Comparison of ENCODE assay signal across 24 cellular contexts in the genomic region with DNA sequence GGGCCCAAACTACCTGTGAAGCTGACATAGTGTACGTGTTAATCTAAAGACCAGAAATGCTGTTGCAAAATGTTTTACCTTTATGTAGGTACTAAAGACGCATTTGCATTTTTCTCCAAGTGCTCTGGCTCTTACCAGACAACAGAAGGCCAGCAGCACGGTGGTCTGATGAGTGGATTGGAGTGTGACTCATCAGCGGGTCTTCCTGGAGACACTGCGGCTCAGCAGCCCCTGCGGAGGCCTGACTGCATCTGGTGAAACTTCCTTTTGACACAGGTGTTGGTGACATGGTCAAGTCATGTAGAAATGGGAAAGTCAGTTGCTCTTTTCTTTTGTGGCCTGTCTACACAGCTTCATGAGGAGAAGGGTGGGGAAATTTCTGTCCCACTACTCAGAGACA.
"Had no signal": no experiment of that assay in that cellular context is flagged by ENCODE, and none has a peak within 500 bp of the region (broad histone marks: within the 10 kb centered on the region; RNA-seq: fewer than 3 reads in every experiment).

No MANE protein-coding gene starts in this region.

- H3K4me3 ChIP-seq: cardiac muscle cell, coronary artery, dorsolateral prefrontal cortex, left ventricle myocardium inferior, lung, spleen, suprapubic skin, tibial nerve had no signal

- DNase-seq: activated CD4-positive, alpha-beta memory T cell treated with anti-CD3 and anti-CD28 coated beads, Interleukin-2, amount 10 ng/mL, durations not matched to agents 7 days and 5 days; activated CD4-positive, alpha-beta T cell treated with anti-CD3 and anti-CD28 coated beads, Interleukin-2, amount 10 ng/mL, durations not matched to agents 24 days and 14 days; activated CD4-positive, CD25-positive, alpha-beta regulatory T cell treated with anti-CD3 and anti-CD28 coated beads, Interleukin-2, amount 50 U/mL, for 72 hours; activated gamma-delta T cell treated with Interleukin-2 at 50 U/mL for 16 hours; activated naive CD4-positive, alpha-beta T cell treated with anti-CD3 and anti-CD28 coated beads, Interleukin-2, amount 50 U/mL, for 16 hours; activated T-cell treated with anti-CD3 and anti-CD28 coated beads, Interleukin-2, amount 50 U/mL, for 4 hours; amniotic stem cell; cerebellar nuclear complex; dorsolateral prefrontal cortex; effector memory CD4-positive, alpha-beta T cell; left ventricle myocardium inferior; posterior cingulate gyrus; right cardiac atrium; spleen; stimulated activated naive CD4-positive, alpha-beta T cell; T1000 had no signal

- ATAC-seq: activated T-cell treated with anti-CD3 and anti-CD28 coated beads, Interleukin-2, amount 50 U/mL, for 4 hours; activated T-helper 17 cell treated with anti-CD3 and anti-CD28 coated beads, Interleukin-2, amount 50 U/mL, for 72 hours; right cardiac atrium had no signal

- H3K27me3 ChIP-seq: cardiac muscle cell, spleen, suprapubic skin, tibial nerve had no signal

- H3K9me3 ChIP-seq: spleen, suprapubic skin, tibial nerve had no signal

- H3K4me1 ChIP-seq: left ventricle myocardium inferior, spleen, suprapubic skin, tibial nerve had no signal

- FAIRE-seq: frontal cortex, islet of Langerhans had no signal

- H3K27ac ChIP-seq: cardiac muscle cell, coronary artery, dorsolateral prefrontal cortex, left ventricle myocardium inferior, spleen, suprapubic skin, tibial nerve had no signal

- H3K36me3 ChIP-seq: cardiac muscle cell, left ventricle myocardium inferior, spleen, suprapubic skin, tibial nerve had no signal
